1 cellular context compared by ENCODE assay signal in genomic region chr1:155228096-155228427, GRCh38.
TF ChIP-seq lines count a peak whose summit lies in the region.

No MANE protein-coding gene starts in this region.

TF ChIP-seq in K562, 482 proteins besides CTCF, POLR2A, EP300 and RAD21 (continued from another document):
- TF ChIP-seq ZNF407 (IDR thresholded peaks at IDR 0.05; ENCODE audit: low read depth), result no peak
- TF ChIP-seq RFX1 (IDR thresholded peaks at IDR 0.05), result no peak
- TF ChIP-seq HDAC3 (IDR thresholded peaks at IDR 0.05; ENCODE audit: borderline replicate concordance, partially characterized antibody), result no peak
- no peak for TF ChIP-seq ZBTB40 (IDR thresholded peaks at IDR 0.05)
- 0 out of 2 replicates have a peak, but pooled peaks have one; percentile 19 for TF ChIP-seq ZBTB40 (CRISPR knock-in tag; IDR thresholded peaks at IDR 0.05)
- TF ChIP-seq CREB3 (tag; conservative IDR thresholded peaks at IDR 0.05; ENCODE audit: low read depth), result 0 out of 2 replicates have a peak, but pooled peaks have one; percentile 73
